8 cellular contexts compared by ENCODE assay signal in the genomic region with DNA sequence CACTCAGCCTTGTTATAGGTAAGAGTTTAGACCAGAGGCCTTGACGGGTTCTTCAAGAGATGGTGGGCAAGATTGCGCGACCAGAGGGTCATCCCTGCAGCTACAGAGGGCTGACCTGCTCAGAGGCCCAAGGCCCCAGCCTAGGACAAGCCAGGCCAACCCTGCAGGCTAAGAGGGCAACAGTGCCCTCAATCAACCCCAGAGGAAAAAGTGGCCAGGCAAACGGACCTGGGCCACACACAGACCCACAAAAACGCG. TPM values are rescaled to one million over a fixed set of nuclear protein-coding genes. Genes with fewer than 3 reads are reported as not detected.
A peak's percentile ranks its signal among the peaks of the same experiment; 100 is the strongest.
DNase-seq lines count a peak whose midpoint lies in the region; ATAC-seq and TF ChIP-seq lines count a peak whose summit lies in the region.

No MANE protein-coding gene starts in this region.

- POLR2A ChIA-PET in WTC11 (lab: Charles Lee): no interaction called here

- H3K27ac ChIP-seq in sigmoid colon: peak overlapping the region; percentile 91 to 99 (median 96)

- H3K4me1 Mint-ChIP-seq in WTC11: peaks cover 46% of the 10 kb centered on the region

- peak overlapping the region; percentile 78 for H3K27ac Mint-ChIP-seq in WTC11

- CTCF ChIA-PET in WTC11 (lab: Charles Lee): no interaction called here

- H3K9me3 ChIP-seq in sigmoid colon: no peaks in the 10 kb centered on the region

- intact Hi-C loops in sigmoid colon (cut with DNase I): loop anchor here (2.0 to 10.0 kb wide), 4 partner anchors 96 to 293 kb away; a partner anchor contains a TSS

- peaks cover 0 to 68% (median 59%) of the 10 kb centered on the region in 4 donors for H3K4me1 ChIP-seq in sigmoid colon

- no peak for DNase-seq in GM12864 (ENCODE audit: low read depth)
- no peak for DNase-seq in WTC11 (ENCODE audit: low spot score)
- no peak for DNase-seq in foreskin fibroblast
- DNase-seq in sigmoid colon: no peak
- DNase-seq in NCI-H1105 treated with DMSO at 0.1 percent for 48 hours (lab: John Stamatoyannopoulos, UW): no peak
- DNase-seq in hypothalamus (lab: John Stamatoyannopoulos, UW): no peak
- DNase-seq in pons (ENCODE audit: low spot score): no peak

- peaks cover 14% of the 10 kb centered on the region for H3K9me3 Mint-ChIP-seq in WTC11

- H3K27me3 Mint-ChIP-seq in WTC11 (ENCODE audit: low read depth): peaks cover 4% of the 10 kb centered on the region; the same call in 1 of the 2 replicates

- no peak for TF ChIP-seq CTCF in GM12864 (IDR thresholded peaks at IDR 0.05; ENCODE audit: low read depth, low read length, missing control alignments)
- no peak for TF ChIP-seq CTCF in WTC11 (IDR thresholded peaks at IDR 0.05)
- TF ChIP-seq CTCF in foreskin fibroblast (IDR thresholded peaks at IDR 0.05; ENCODE audit: low read depth, low read length): no peak
- TF ChIP-seq CTCF in sigmoid colon (IDR thresholded peaks at IDR 0.05): no peak

- H3K36me3 Mint-ChIP-seq in WTC11: peaks cover 23% of the 10 kb centered on the region

- ATAC-seq in WTC11: no peak
- ATAC-seq in HG03378 (IDR thresholded peaks at IDR 0.05; ENCODE audit: unreplicated experiment): no peak

- no peak for TF ChIP-seq POLR2A in sigmoid colon (IDR thresholded peaks at IDR 0.05)

- TF ChIP-seq EP300 in sigmoid colon (IDR thresholded peaks at IDR 0.05): no peak

- no peaks in the 10 kb centered on the region for H3K27me3 ChIP-seq in sigmoid colon

- H3K4me3 Mint-ChIP-seq in WTC11: peak overlapping the region; percentile 85

- H3K4me3 ChIP-seq in GM12864 (ENCODE audit: low read depth, low read length): peak overlapping the region; percentile 91
- peak overlapping the region; percentile 85 to 98 for H3K4me3 ChIP-seq in foreskin fibroblast (ENCODE audit: low read depth in 1 of 2, low read length in 2 of 2)
- H3K4me3 ChIP-seq in sigmoid colon: peak overlapping the region; percentile 63 to 84 (median 78)

- H3K36me3 ChIP-seq in sigmoid colon: no peaks in the 10 kb centered on the region

- WGBS in sigmoid colon, 2 donors: 44 to 58% methylated on average over 6 of the region's 6 CpGs

TF ChIP-seq in WTC11, 78 proteins besides CTCF, POLR2A, EP300 and RAD21 (continues in another document):
- TF ChIP-seq MXD4 (CRISPR knock-in tag; IDR thresholded peaks at IDR 0.05; ENCODE audit: borderline replicate concordance): no peak
- TF ChIP-seq CREB1 (CRISPR knock-in tag; IDR thresholded peaks at IDR 0.05): no peak
- TF ChIP-seq, protein P1, sequence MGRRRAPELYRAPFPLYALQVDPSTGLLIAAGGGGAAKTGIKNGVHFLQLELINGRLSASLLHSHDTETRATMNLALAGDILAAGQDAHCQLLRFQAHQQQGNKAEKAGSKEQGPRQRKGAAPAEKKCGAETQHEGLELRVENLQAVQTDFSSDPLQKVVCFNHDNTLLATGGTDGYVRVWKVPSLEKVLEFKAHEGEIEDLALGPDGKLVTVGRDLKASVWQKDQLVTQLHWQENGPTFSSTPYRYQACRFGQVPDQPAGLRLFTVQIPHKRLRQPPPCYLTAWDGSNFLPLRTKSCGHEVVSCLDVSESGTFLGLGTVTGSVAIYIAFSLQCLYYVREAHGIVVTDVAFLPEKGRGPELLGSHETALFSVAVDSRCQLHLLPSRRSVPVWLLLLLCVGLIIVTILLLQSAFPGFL (CRISPR knock-in tag; IDR thresholded peaks at IDR 0.05; ENCODE audit: borderline replicate concordance): no peak
- TF ChIP-seq SMAD4 (CRISPR knock-in tag; IDR thresholded peaks at IDR 0.05): no peak
- no peak for TF ChIP-seq ZNF219 (CRISPR knock-in tag; IDR thresholded peaks at IDR 0.05; ENCODE audit: borderline replicate concordance)
- TF ChIP-seq, protein P2, sequence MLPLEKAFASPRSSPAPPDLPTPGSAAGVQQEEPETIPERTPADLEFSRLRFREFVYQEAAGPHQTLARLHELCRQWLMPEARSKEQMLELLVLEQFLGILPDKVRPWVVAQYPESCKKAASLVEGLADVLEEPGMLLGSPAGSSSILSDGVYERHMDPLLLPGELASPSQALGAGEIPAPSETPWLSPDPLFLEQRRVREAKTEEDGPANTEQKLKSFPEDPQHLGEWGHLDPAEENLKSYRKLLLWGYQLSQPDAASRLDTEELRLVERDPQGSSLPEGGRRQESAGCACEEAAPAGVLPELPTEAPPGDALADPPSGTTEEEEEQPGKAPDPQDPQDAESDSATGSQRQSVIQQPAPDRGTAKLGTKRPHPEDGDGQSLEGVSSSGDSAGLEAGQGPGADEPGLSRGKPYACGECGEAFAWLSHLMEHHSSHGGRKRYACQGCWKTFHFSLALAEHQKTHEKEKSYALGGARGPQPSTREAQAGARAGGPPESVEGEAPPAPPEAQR (CRISPR knock-in tag; IDR thresholded peaks at IDR 0.05): no peak
- TF ChIP-seq, protein P3, sequence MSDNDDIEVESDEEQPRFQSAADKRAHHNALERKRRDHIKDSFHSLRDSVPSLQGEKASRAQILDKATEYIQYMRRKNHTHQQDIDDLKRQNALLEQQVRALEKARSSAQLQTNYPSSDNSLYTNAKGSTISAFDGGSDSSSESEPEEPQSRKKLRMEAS (CRISPR knock-in tag; IDR thresholded peaks at IDR 0.05): no peak
- TF ChIP-seq, protein P4, sequence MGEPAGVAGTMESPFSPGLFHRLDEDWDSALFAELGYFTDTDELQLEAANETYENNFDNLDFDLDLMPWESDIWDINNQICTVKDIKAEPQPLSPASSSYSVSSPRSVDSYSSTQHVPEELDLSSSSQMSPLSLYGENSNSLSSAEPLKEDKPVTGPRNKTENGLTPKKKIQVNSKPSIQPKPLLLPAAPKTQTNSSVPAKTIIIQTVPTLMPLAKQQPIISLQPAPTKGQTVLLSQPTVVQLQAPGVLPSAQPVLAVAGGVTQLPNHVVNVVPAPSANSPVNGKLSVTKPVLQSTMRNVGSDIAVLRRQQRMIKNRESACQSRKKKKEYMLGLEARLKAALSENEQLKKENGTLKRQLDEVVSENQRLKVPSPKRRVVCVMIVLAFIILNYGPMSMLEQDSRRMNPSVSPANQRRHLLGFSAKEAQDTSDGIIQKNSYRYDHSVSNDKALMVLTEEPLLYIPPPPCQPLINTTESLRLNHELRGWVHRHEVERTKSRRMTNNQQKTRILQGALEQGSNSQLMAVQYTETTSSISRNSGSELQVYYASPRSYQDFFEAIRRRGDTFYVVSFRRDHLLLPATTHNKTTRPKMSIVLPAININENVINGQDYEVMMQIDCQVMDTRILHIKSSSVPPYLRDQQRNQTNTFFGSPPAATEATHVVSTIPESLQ (CRISPR knock-in tag; IDR thresholded peaks at IDR 0.05): no peak
- no peak for TF ChIP-seq NFYB (CRISPR knock-in tag; conservative IDR thresholded peaks at IDR 0.05; ENCODE audit: low read depth)
- TF ChIP-seq, protein P5, sequence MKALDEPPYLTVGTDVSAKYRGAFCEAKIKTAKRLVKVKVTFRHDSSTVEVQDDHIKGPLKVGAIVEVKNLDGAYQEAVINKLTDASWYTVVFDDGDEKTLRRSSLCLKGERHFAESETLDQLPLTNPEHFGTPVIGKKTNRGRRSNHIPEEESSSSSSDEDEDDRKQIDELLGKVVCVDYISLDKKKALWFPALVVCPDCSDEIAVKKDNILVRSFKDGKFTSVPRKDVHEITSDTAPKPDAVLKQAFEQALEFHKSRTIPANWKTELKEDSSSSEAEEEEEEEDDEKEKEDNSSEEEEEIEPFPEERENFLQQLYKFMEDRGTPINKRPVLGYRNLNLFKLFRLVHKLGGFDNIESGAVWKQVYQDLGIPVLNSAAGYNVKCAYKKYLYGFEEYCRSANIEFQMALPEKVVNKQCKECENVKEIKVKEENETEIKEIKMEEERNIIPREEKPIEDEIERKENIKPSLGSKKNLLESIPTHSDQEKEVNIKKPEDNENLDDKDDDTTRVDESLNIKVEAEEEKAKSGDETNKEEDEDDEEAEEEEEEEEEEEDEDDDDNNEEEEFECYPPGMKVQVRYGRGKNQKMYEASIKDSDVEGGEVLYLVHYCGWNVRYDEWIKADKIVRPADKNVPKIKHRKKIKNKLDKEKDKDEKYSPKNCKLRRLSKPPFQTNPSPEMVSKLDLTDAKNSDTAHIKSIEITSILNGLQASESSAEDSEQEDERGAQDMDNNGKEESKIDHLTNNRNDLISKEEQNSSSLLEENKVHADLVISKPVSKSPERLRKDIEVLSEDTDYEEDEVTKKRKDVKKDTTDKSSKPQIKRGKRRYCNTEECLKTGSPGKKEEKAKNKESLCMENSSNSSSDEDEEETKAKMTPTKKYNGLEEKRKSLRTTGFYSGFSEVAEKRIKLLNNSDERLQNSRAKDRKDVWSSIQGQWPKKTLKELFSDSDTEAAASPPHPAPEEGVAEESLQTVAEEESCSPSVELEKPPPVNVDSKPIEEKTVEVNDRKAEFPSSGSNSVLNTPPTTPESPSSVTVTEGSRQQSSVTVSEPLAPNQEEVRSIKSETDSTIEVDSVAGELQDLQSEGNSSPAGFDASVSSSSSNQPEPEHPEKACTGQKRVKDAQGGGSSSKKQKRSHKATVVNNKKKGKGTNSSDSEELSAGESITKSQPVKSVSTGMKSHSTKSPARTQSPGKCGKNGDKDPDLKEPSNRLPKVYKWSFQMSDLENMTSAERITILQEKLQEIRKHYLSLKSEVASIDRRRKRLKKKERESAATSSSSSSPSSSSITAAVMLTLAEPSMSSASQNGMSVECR (CRISPR knock-in tag; IDR thresholded peaks at IDR 0.05; ENCODE audit: borderline replicate concordance): no peak
- no peak for TF ChIP-seq SMAD3 (CRISPR knock-in tag; IDR thresholded peaks at IDR 0.05; ENCODE audit: borderline replicate concordance)
- no peak for TF ChIP-seq SP1 (CRISPR knock-in tag; conservative IDR thresholded peaks at IDR 0.05)
- no peak for TF ChIP-seq RELA (CRISPR knock-in tag; IDR thresholded peaks at IDR 0.05; ENCODE audit: borderline replicate concordance)

RNA-seq across cellular contexts. Expression of a gene that starts 1.3 kb away (rescaled TPM):
- total RNA-seq in WTC11 (2021) (18.7 to 23.1 TPM (median 21.3 TPM) in 3 replicates), sigmoid colon (10 to 100 TPM in 3 of 4 donors, 1 to 10 TPM in 1; 9.9 to 19.7 (median 12.6) TPM)
- polyA plus RNA-seq in sigmoid colon: 10 to 100 TPM in 1 of 3 donors, 1 to 10 TPM in 2; 3.6 to 10.1 (median 5.1) TPM

RNA-seq across cellular contexts. Expression of a gene that starts 23.8 kb away (rescaled TPM):
- 0.17 TPM in 1 of 3 replicates, not detected in the others for total RNA-seq in WTC11 (2021)
- not detected for total RNA-seq in sigmoid colon
- polyA plus RNA-seq in sigmoid colon: 1 to 10 TPM; 1.0 to 9.0 (median 4.2) TPM
